24 cellular contexts compared by ENCODE assay signal in the genomic region with DNA sequence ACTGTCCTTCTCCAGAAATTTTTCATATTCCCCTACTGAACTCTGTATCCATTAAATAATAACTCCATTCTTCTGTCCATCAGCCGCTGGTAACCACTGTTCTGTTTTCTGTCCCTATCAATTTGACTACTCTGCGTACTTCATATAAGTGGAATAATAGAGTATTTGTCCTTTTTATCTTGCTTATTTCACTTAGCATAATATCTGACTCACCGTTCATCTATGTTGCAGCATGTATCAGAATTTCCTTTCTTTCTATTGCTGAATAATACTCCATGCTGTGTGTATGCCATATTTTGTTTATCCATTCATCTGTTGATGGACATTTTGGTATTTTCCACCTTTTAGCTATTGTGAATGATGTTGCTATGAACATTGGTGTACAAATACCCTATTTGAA.
A peak's percentile ranks its signal among the peaks of the same experiment; 100 is the strongest.
DNase-seq lines count a peak whose midpoint lies in the region; ATAC-seq and TF ChIP-seq lines count a peak whose summit lies in the region.
"Had no signal": no experiment of that assay in that cellular context is flagged by ENCODE, and none has a peak within 500 bp of the region (broad histone marks: within the 10 kb centered on the region; RNA-seq: fewer than 3 reads in every experiment).

No MANE protein-coding gene starts in this region.

- no peak for TF ChIP-seq POLR2A in body of pancreas (IDR thresholded peaks at IDR 0.05)

- H3K9ac ChIP-seq in GM23248 = no peak overlapping the region

- H3K36me3 ChIP-seq in GM23248 (ENCODE audit: low read depth) (peaks cover 29% of the 10 kb centered on the region), osteoblast (ENCODE audit: insufficient read depth, low read length) (peaks cover 28% of the 10 kb centered on the region), body of pancreas (replicated peaks in 1 of 2; ENCODE audit: insufficient read depth in 1 of 2, low read depth in 2 of 2) (peaks cover 0 to 17% of the 10 kb centered on the region in 2 donors)

- peak; percentile 82 for ATAC-seq in SK-N-SH treated with all-trans-retinoic acid at 6 μM for 48 hours
- no peak for ATAC-seq in body of pancreas
- ATAC-seq: K562; left ventricle myocardium superior; natural killer cell; sciatic nerve; stimulated activated naive CD8-positive, alpha-beta T cell treated with anti-CD3 and anti-CD28 coated beads, Interleukin-15, amount 100 ng/mL, for 72 hours; T-helper 17 cell had no signal

- H2AFZ ChIP-seq in GM23248 (no peak overlapping the region), osteoblast (ENCODE audit: low read length) (no peak overlapping the region)

- H3K27me3 ChIP-seq in GM23248 (replicated peaks; ENCODE audit: insufficient read depth) (no peaks in the 10 kb centered on the region), osteoblast (ENCODE audit: insufficient read depth, low read length) (no peaks in the 10 kb centered on the region), body of pancreas (no peaks in the 10 kb centered on the region)
- H3K27me3 ChIP-seq: dorsolateral prefrontal cortex, tibial artery had no signal

- H3K27ac ChIP-seq in GM23248 (peak overlapping the region; percentile 76), osteoblast (ENCODE audit: low read depth, low read length) (peak overlapping the region; percentile 85), body of pancreas (no peak overlapping the region)
- H3K27ac ChIP-seq: epithelial cell of prostate, tibial artery had no signal

- H3K9me2 ChIP-seq in GM23248 (ENCODE audit: insufficient read depth) = no peaks in the 10 kb centered on the region

- H3K4me1 ChIP-seq in GM23248 (ENCODE audit: insufficient read depth) (peaks cover 27% of the 10 kb centered on the region), osteoblast (ENCODE audit: insufficient read depth, low read length) (peaks cover 28% of the 10 kb centered on the region), body of pancreas (no peaks in the 10 kb centered on the region)

- peak; percentile 66 for DNase-seq in GM23248
- DNase-seq in epithelial cell of esophagus (ENCODE audit: low read depth) = peak; percentile 11
- no peak for DNase-seq in osteoblast (ENCODE audit: insufficient read length, low spot score, missing footprints)
- DNase-seq in iPS-NIHi7 (ENCODE audit: extremely low spot score) = no peak
- no peak for DNase-seq in cerebellar nuclear complex (lab: John Stamatoyannopoulos, UW)
- DNase-seq in NCI-H187 treated with DMSO at 0.1 percent for 48 hours (lab: John Stamatoyannopoulos, UW) = no peak
- no peak for DNase-seq in body of pancreas
- DNase-seq: activated CD4-positive, alpha-beta T cell treated with anti-CD3 and anti-CD28 coated beads for 1 hour; activated T-cell treated with anti-CD3 and anti-CD28 coated beads, Interleukin-2, amount 50 U/mL, for 24 hours; dorsolateral prefrontal cortex; hippocampal formation; islet precursor cell; left ventricle myocardium superior; midbrain; natural killer cell; NCI-H1694; NCI-H526 treated with DMSO at 0.1 percent for 48 hours; stimulated activated naive CD8-positive, alpha-beta T cell treated with anti-CD3 and anti-CD28 coated beads, Interleukin-15, amount 100 ng/mL, for 72 hours; T-helper 17 cell; tibial artery had no signal

- H4K20me1 ChIP-seq in GM23248 (ENCODE audit: insufficient read depth) = no peaks in the 10 kb centered on the region
- no peaks in the 10 kb centered on the region for H4K20me1 ChIP-seq in osteoblast (ENCODE audit: insufficient read depth, low read length)

- H3K9me3 ChIP-seq in GM23248 (ENCODE audit: low read depth) = no peaks in the 10 kb centered on the region
- H3K9me3 ChIP-seq in osteoblast (ENCODE audit: low read depth, low read length) = no peaks in the 10 kb centered on the region
- H3K9me3 ChIP-seq in body of pancreas = no peaks in the 10 kb centered on the region
- H3K9me3 ChIP-seq: tibial artery had no signal

- WGBS in GM23248 (ENCODE audit: low coverage in 1 of 2, low lambda C conversion rate in 2 of 2, missing lambda C conversion rate in 2 of 2), 2 experiments = 93 to 94% methylated on average over 3 of the region's 3 CpGs
- WGBS in body of pancreas, 2 donors = 90% methylated on average over 3 of the region's 3 CpGs

- peaks cover 10% of the 10 kb centered on the region; the same call in 1 of the 2 replicates for H3K79me2 ChIP-seq in GM23248 (ENCODE audit: insufficient read depth)
- peaks cover 9% of the 10 kb centered on the region for H3K79me2 ChIP-seq in osteoblast (ENCODE audit: insufficient read depth, low read length)

- TF ChIP-seq CTCF in epithelial cell of esophagus (IDR thresholded peaks at IDR 0.05; ENCODE audit: insufficient read depth, low read depth, low read length, missing control alignments) = no peak
- TF ChIP-seq CTCF in osteoblast (IDR thresholded peaks at IDR 0.05; ENCODE audit: extremely low read depth, low read depth, low read length) = no peak
- no peak for TF ChIP-seq CTCF in body of pancreas (IDR thresholded peaks at IDR 0.05)

- H3K4me2 ChIP-seq in GM23248 (ENCODE audit: unreplicated experiment) = no peak overlapping the region
- H3K4me2 ChIP-seq in osteoblast (ENCODE audit: insufficient read depth, low read length) = no peak overlapping the region

- peaks cover 25% of the 10 kb centered on the region for H3F3A ChIP-seq in GM23248 (ENCODE audit: insufficient read depth)

- intact Hi-C loops in body of pancreas (cut with DNase I) = no loop called here

- H3K4me3 ChIP-seq in GM23248 = no peak overlapping the region
- no peak overlapping the region for H3K4me3 ChIP-seq in epithelial cell of esophagus (ENCODE audit: low read length)
- no peak overlapping the region for H3K4me3 ChIP-seq in osteoblast (ENCODE audit: insufficient read depth, low read length)
- H3K4me3 ChIP-seq in body of pancreas = no peak overlapping the region
- H3K4me3 ChIP-seq: dorsolateral prefrontal cortex, K562, tibial artery had no signal

- in situ Hi-C loops in GM23248 (cut with MboI) = no loop called here

TF ChIP-seq in SK-N-SH treated with all-trans-retinoic acid at 6 μM for 48 hours, 23 proteins besides CTCF, POLR2A, EP300 and RAD21:
- TF ChIP-seq ZFP30 (CRISPR knock-in tag; IDR thresholded peaks at IDR 0.05) (no peak), ISL1 (CRISPR knock-in tag; IDR thresholded peaks at IDR 0.05) (peak; percentile 96), TOX (CRISPR knock-in tag; IDR thresholded peaks at IDR 0.05; ENCODE audit: borderline replicate concordance) (peak; percentile 78; the same call in 1 of the 2 replicates), ZC3H10 (CRISPR knock-in tag; IDR thresholded peaks at IDR 0.05) (peak; percentile 81), PPARA (CRISPR knock-in tag; IDR thresholded peaks at IDR 0.05; ENCODE audit: borderline replicate concordance) (no peak), OSR1 (CRISPR knock-in tag; IDR thresholded peaks at IDR 0.05) (no peak), ZFP3 (CRISPR knock-in tag; IDR thresholded peaks at IDR 0.05) (no peak)

Comparison
In these comparisons a context has a peak if more than half of its experiments do, and no peak if none do; other contexts are left out.
1. DNase-seq: peak in GM23248 (single experiment) and epithelial cell of esophagus (single experiment); none in osteoblast (single experiment), iPS-NIHi7 (single experiment), cerebellar nuclear complex (0 of 2), NCI-H187 treated with DMSO at 0.1 percent for 48 hours (single experiment) and body of pancreas (0 of 4).
2. H3K27ac ChIP-seq: peak in GM23248 (single experiment) and osteoblast (single experiment); none in body of pancreas (0 of 4).